In the genomic region with DNA sequence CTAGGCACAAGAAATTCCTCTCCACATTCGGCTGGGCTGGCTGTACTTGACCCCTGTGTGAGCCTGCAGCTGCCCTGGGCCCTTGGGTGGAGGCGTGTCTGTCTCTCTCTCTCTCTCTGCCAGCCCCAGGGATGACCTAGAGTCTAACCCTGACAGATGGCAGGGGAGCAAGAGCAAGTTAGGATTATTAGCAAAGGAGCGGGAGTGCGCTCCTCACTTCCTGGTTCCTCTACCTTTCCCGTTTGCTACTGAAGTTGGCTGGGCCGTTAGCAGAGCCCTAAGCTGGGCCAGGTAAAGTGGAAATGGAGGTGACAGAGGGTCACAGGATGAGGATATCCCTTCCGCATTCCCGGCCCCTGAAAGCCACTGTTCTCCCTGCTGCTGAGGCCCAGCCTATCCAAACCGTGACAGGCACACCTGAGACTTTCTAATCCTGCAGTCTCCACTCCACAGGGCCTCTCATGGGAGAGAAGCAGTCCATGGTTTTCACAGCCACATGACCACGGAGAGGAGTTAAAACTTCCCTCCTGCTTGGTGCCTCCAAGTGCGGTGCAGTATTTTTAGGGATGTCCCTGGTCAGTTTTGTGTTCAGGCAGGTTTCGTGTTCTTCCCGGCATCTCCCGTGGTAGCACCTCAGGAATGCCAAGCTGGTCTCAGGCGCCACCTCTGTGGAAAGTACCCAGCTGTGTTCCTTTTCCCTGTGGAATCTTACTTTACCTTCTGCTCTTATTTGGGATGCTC, we compare ENCODE assay signal across 11 cellular contexts.
DNase-seq lines count a peak whose midpoint lies in the region; ATAC-seq, FAIRE-seq and TF ChIP-seq lines count a peak whose summit lies in the region.
"Had no signal": no experiment of that assay in that cellular context is flagged by ENCODE, and none has a peak within 500 bp of the region (broad histone marks: within the 10 kb centered on the region; RNA-seq: fewer than 3 reads in every experiment).

No MANE protein-coding gene starts in this region.

- H3K27me3 ChIP-seq in endothelial cell of umbilical vein (ENCODE audit: control insufficient read depth in 2 of 2, insufficient read depth in 2 of 2, low read length in 2 of 2) (no peaks in the 10 kb centered on the region), right lobe of liver (no peaks in the 10 kb centered on the region)
- H3K27me3 ChIP-seq: ascending aorta had no signal

- H2AFZ ChIP-seq in endothelial cell of umbilical vein (ENCODE audit: low read depth, low read length), result no peak overlapping the region

- FAIRE-seq in endothelial cell of umbilical vein (lab: Jason Lieb, UNC), result no peak

- H3K27ac Mint-ChIP-seq in type B pancreatic cell (peak overlapping the region; percentile 77), CD14-positive monocyte (peak overlapping the region in 1 of 7 donors; percentile 13)
- H3K27ac Mint-ChIP-seq: activated CD4-positive, alpha-beta T cell treated with anti-CD3 and anti-CD28 coated beads, Interleukin-2, amount 10 ng/mL, durations not matched to agents 24 days and 14 days; activated T-helper 1 cell treated with anti-CD3 and anti-CD28 coated beads, Interleukin-12 subunit alpha, Interleukin-12 subunit beta, Interleukin-2, Interleukin-4 antibody, amounts not matched to agents 30 ng/mL and 10 ng/mL and 1 ng/mL, durations not matched to agents 14 hours and 24 hours and 36 hours; memory B cell had no signal

- H3K27ac ChIP-seq in endothelial cell of umbilical vein (ENCODE audit: insufficient read depth, low read depth, low read length) (peak overlapping the region; percentile 18), right lobe of liver (no peak overlapping the region)
- H3K27ac ChIP-seq: ascending aorta had no signal

- peak; percentile 25 to 49 (median 38) for ATAC-seq in right lobe of liver
- ATAC-seq in GM18498 (IDR thresholded peaks at IDR 0.05; ENCODE audit: unreplicated experiment), result no peak
- no peak for ATAC-seq in GM21717 (IDR thresholded peaks at IDR 0.05; ENCODE audit: unreplicated experiment)

- H3K36me3 ChIP-seq in endothelial cell of umbilical vein (ENCODE audit: control insufficient read depth in 2 of 2, extremely low read depth in 1 of 2, insufficient read depth in 2 of 2, low read length in 2 of 2) (peaks cover 2 to 4% of the 10 kb centered on the region in 2 experiments), right lobe of liver (peaks cover 0 to 7% (median 3%) of the 10 kb centered on the region in 4 donors)

- CTCF ChIA-PET in endothelial cell of umbilical vein (lab: Charles Lee), result interaction anchor here (1.3 to 2.3 kb wide), 5 partner anchors 9 to 302 kb away, joined by 3 to 8 read pairs (median 6); partner anchors contain the start of gene WWC2

- no peak overlapping the region for H3K4me2 ChIP-seq in endothelial cell of umbilical vein (ENCODE audit: insufficient read depth, low read length)

- peaks cover 10% of the 10 kb centered on the region for H3K4me1 ChIP-seq in endothelial cell of umbilical vein (ENCODE audit: control insufficient read depth, extremely low read depth, insufficient read depth, low read length)
- H3K4me1 ChIP-seq in right lobe of liver, result peaks cover 0 to 4% (median 0%) of the 10 kb centered on the region in 4 donors
- H3K4me1 ChIP-seq: ascending aorta had no signal

- H3K4me1 Mint-ChIP-seq in type B pancreatic cell (ENCODE audit: unreplicated experiment), result peaks cover 10% of the 10 kb centered on the region
- no peaks in the 10 kb centered on the region for H3K4me1 Mint-ChIP-seq in CD14-positive monocyte
- H3K4me1 Mint-ChIP-seq: activated CD4-positive, alpha-beta T cell treated with anti-CD3 and anti-CD28 coated beads, Interleukin-2, amount 10 ng/mL, durations not matched to agents 24 days and 14 days; memory B cell had no signal

- no peaks in the 10 kb centered on the region for H3K9me1 ChIP-seq in endothelial cell of umbilical vein (replicated peaks; ENCODE audit: control insufficient read depth, extremely low read depth, insufficient read depth, low read length)

- H3K9me3 ChIP-seq in endothelial cell of umbilical vein (replicated peaks; ENCODE audit: control insufficient read depth, insufficient read depth, low read length) (no peaks in the 10 kb centered on the region), right lobe of liver (no peaks in the 10 kb centered on the region)

- TF ChIP-seq POLR2A in endothelial cell of umbilical vein (IDR thresholded peaks at IDR 0.05; ENCODE audit: low read depth, low read length) (no peak), right lobe of liver (IDR thresholded peaks at IDR 0.05) (no peak)

- BruUV-seq in endothelial cell of umbilical vein (replicated peaks; lab: Mats Ljungman, UMichigan), result no TSS peak

- TF ChIP-seq CTCF in endothelial cell of umbilical vein (IDR thresholded peaks at IDR 0.05; ENCODE audit: extremely low read depth in 1 of 2, insufficient read depth in 1 of 2, low read depth in 1 of 2, low read length in 2 of 2) (no peak), right lobe of liver (IDR thresholded peaks at IDR 0.05) (no peak), type B pancreatic cell (conservative IDR thresholded peaks at IDR 0.05) (no peak), CD14-positive monocyte (IDR thresholded peaks at IDR 0.05) (no peak)

- H4K20me1 ChIP-seq in endothelial cell of umbilical vein (replicated peaks; ENCODE audit: control insufficient read depth, extremely low read depth, insufficient read depth, low read length), result no peaks in the 10 kb centered on the region

- H3K27me3 Mint-ChIP-seq in type B pancreatic cell (no peaks in the 10 kb centered on the region), CD14-positive monocyte (ENCODE audit: low read depth in 3 of 3) (no peaks in the 10 kb centered on the region)

- H3K4me3 ChIP-seq in endothelial cell of umbilical vein (replicated peaks in 1 of 3; ENCODE audit: insufficient read depth in 1 of 3, low read depth in 1 of 3, low read length in 3 of 3), result no peak overlapping the region
- H3K4me3 ChIP-seq in right lobe of liver, result no peak overlapping the region
- H3K4me3 ChIP-seq: ascending aorta had no signal

- H3K36me3 Mint-ChIP-seq in type B pancreatic cell, result peaks cover 28% of the 10 kb centered on the region
- peaks cover 0 to 4% of the 10 kb centered on the region in 2 donors for H3K36me3 Mint-ChIP-seq in CD14-positive monocyte
- H3K36me3 Mint-ChIP-seq: memory B cell had no signal

- no peak overlapping the region for H3K9ac ChIP-seq in endothelial cell of umbilical vein (replicated peaks; ENCODE audit: extremely low read depth, insufficient read depth, low read length)

- DNase-seq in NCI-H69 (lab: John Stamatoyannopoulos, UW), result peak; percentile 78
- DNase-seq in endothelial cell of umbilical vein (ENCODE audit: low read depth, low spot score), result no peak
- DNase-seq in right lobe of liver, result no peak
- DNase-seq in type B pancreatic cell (ENCODE audit: extremely low spot score, unreplicated experiment), result no peak
- no peak for DNase-seq in CD14-positive monocyte (ENCODE audit: low spot score)
- DNase-seq: activated CD4-positive, alpha-beta T cell treated with anti-CD3 and anti-CD28 coated beads, Interleukin-2, amount 10 ng/mL, durations not matched to agents 24 days and 14 days had no signal

- WGBS in right lobe of liver (ENCODE audit: insufficient coverage, low coverage, low lambda C conversion rate, missing lambda C conversion rate), result 84% methylated on average over 7 of the region's 15 CpGs

- intact Hi-C loops in endothelial cell of umbilical vein (cut with micrococcal nuclease), result no loop called here
- intact Hi-C loops in right lobe of liver (cut with DNase I), result no loop called here
- intact Hi-C loops in CD14-positive monocyte (cut with micrococcal nuclease), result no loop called here

- H3K79me2 ChIP-seq in endothelial cell of umbilical vein (ENCODE audit: control insufficient read depth, insufficient read depth, low read length), result no peaks in the 10 kb centered on the region

- POLR2A ChIA-PET in endothelial cell of umbilical vein (lab: Charles Lee), result no interaction called here

- dilution Hi-C loops in endothelial cell of umbilical vein (cut with MboI; ENCODE audit: extremely low pct_ligation_motif_present, low sequenced_read_pairs), result no loop called here

- no peaks in the 10 kb centered on the region for H3K9me3 Mint-ChIP-seq in type B pancreatic cell
- H3K9me3 Mint-ChIP-seq in CD14-positive monocyte, result peaks cover 0 to 13% (median 5%) of the 10 kb centered on the region in 7 donors
- H3K9me3 Mint-ChIP-seq: activated CD4-positive, alpha-beta T cell treated with anti-CD3 and anti-CD28 coated beads, Interleukin-2, amount 10 ng/mL, durations not matched to agents 24 days and 14 days; activated T-helper 1 cell treated with anti-CD3 and anti-CD28 coated beads, Interleukin-12 subunit alpha, Interleukin-12 subunit beta, Interleukin-2, Interleukin-4 antibody, amounts not matched to agents 30 ng/mL and 10 ng/mL and 1 ng/mL, durations not matched to agents 14 hours and 24 hours and 36 hours; memory B cell had no signal

- H3K4me3 Mint-ChIP-seq in type B pancreatic cell (no peak overlapping the region), CD14-positive monocyte (no peak overlapping the region)
- H3K4me3 Mint-ChIP-seq: activated CD4-positive, alpha-beta T cell treated with anti-CD3 and anti-CD28 coated beads, Interleukin-2, amount 10 ng/mL, durations not matched to agents 24 days and 14 days; activated T-helper 1 cell treated with anti-CD3 and anti-CD28 coated beads, Interleukin-12 subunit alpha, Interleukin-12 subunit beta, Interleukin-2, Interleukin-4 antibody, amounts not matched to agents 30 ng/mL and 10 ng/mL and 1 ng/mL, durations not matched to agents 14 hours and 24 hours and 36 hours; memory B cell had no signal

TF ChIP-seq in endothelial cell of umbilical vein, 7 proteins besides CTCF, POLR2A, EP300 and RAD21:
- no peak for TF ChIP-seq POLR2AphosphoS5 (IDR thresholded peaks at IDR 0.05; ENCODE audit: insufficient read depth, low read depth, low read length)
- no peak for TF ChIP-seq GATA2 (IDR thresholded peaks at IDR 0.05; ENCODE audit: insufficient read depth, insufficient read length, low read depth, low read length)

Comparison
In these comparisons a context has a peak if more than half of its experiments do, and no peak if none do; other contexts are left out.
1. ATAC-seq: peak in right lobe of liver (4 of 4); none in GM18498 (single experiment) and GM21717 (single experiment).